ENCODE assay signal across 8 cellular contexts in genomic region chr19:23394481-23394880, GRCh38. TPM values are rescaled to one million over a fixed set of nuclear protein-coding genes. Genes with fewer than 3 reads are reported as not detected.
DNase-seq lines count a peak whose midpoint lies in the region; ATAC-seq, FAIRE-seq and TF ChIP-seq lines count a peak whose summit lies in the region.
"Not testable (repeated sequence)": the region's sequence is repeated elsewhere in the genome, so short reads cannot be mapped to it uniquely, and the experiment has no call there.

No MANE protein-coding gene starts in this region.

- not testable (repeated sequence) for TF ChIP-seq RAD21 in K562 (CRISPR knock-in tag; conservative IDR thresholded peaks at IDR 0.05 in 1 of 2, IDR thresholded peaks at IDR 0.05 in 1 of 2)

- H2AFZ ChIP-seq in PC-9 = peak overlapping the region; percentile 92
- not testable (repeated sequence) for H2AFZ ChIP-seq in K562 (ENCODE audit: low read depth, low read length)

- H3K27me3 ChIP-seq in GM06990 (replicated peaks; ENCODE audit: control insufficient read depth, insufficient read depth, low read length); PC-9 (ENCODE audit: insufficient read depth, low read depth); K562 (ENCODE audit: control insufficient read depth in 2 of 2, insufficient read depth in 2 of 2, low read length in 2 of 2); lung (ENCODE audit: control insufficient read depth, insufficient read depth); upper lobe of right lung: not testable (repeated sequence)

- peaks cover 14% of the 10 kb centered on the region for H3K4me1 Mint-ChIP-seq in activated CD4-positive, alpha-beta memory T cell treated with anti-CD3 and anti-CD28 coated beads, Interleukin-2, amount 10 ng/mL, durations not matched to agents 7 days and 5 days

- peak overlapping the region; percentile 96 for H3K4me3 Mint-ChIP-seq in activated CD4-positive, alpha-beta memory T cell treated with anti-CD3 and anti-CD28 coated beads, Interleukin-2, amount 10 ng/mL, durations not matched to agents 7 days and 5 days

- H3K9me2 ChIP-seq in PC-9 (ENCODE audit: insufficient read depth) = not testable (repeated sequence)

- peak overlapping the region in 1 of 2 experiments; percentile 68; a peak in 1 of 4 replicates for H3K9ac ChIP-seq in K562 (ENCODE audit: insufficient read depth in 1 of 2, low read depth in 2 of 2, low read length in 2 of 2)

- H3K9me3 Mint-ChIP-seq in activated CD4-positive, alpha-beta memory T cell treated with anti-CD3 and anti-CD28 coated beads, Interleukin-2, amount 10 ng/mL, durations not matched to agents 7 days and 5 days = peaks cover 25% of the 10 kb centered on the region

- 2% methylated on average over 12 of the region's 12 CpGs for WGBS in K562 (ENCODE audit: insufficient coverage, low coverage, missing lambda C conversion rate)
- WGBS in lung, 2 donors = 6 to 10% methylated on average over 12 of the region's 12 CpGs

- H3K4me1 ChIP-seq in PC-9 (replicated peaks; ENCODE audit: insufficient read depth) (peaks cover 10% of the 10 kb centered on the region), lung (ENCODE audit: control insufficient read depth in 2 of 2, insufficient read depth in 2 of 2, low read length in 2 of 2) (peaks cover 0 to 20% of the 10 kb centered on the region in 2 donors), upper lobe of right lung (peaks cover 17% of the 10 kb centered on the region)
- H3K4me1 ChIP-seq in K562 (replicated peaks in 1 of 2; ENCODE audit: control insufficient read depth in 2 of 2, insufficient read depth in 2 of 2, low read length in 2 of 2) = not testable (repeated sequence)

- not testable (repeated sequence) for TF ChIP-seq POLR2A in K562 (conservative IDR thresholded peaks at IDR 0.05)

- peak overlapping the region; percentile 83 for H3K27ac ChIP-seq in PC-9
- H3K27ac ChIP-seq in K562 (ENCODE audit: extremely low read depth, low read depth, low read length) = peak overlapping the region; percentile 77; the same call in 1 of the 3 replicates
- peak overlapping the region in 1 of 2 donors; percentile 95 for H3K27ac ChIP-seq in lung (ENCODE audit: low read depth in 1 of 2, low read length in 1 of 2)
- peak overlapping the region; percentile 98 for H3K27ac ChIP-seq in upper lobe of right lung

- intact Hi-C loops in PC-9 (cut with micrococcal nuclease; ENCODE audit: unreplicated experiment) = loop anchor here (10.0 kb wide), 1 partner anchor 120 kb away; no protein-coding TSS in a partner anchor
- intact Hi-C loops in K562 (cut with micrococcal nuclease); upper lobe of right lung (cut with DNase I): not testable (repeated sequence)

- H3F3A ChIP-seq in PC-9 (ENCODE audit: insufficient read depth, low read depth) = peaks cover 16% of the 10 kb centered on the region

- peak overlapping the region; percentile 98 for H3K27ac Mint-ChIP-seq in activated CD4-positive, alpha-beta memory T cell treated with anti-CD3 and anti-CD28 coated beads, Interleukin-2, amount 10 ng/mL, durations not matched to agents 7 days and 5 days

- not testable (repeated sequence) for H3K27me3 Mint-ChIP-seq in activated CD4-positive, alpha-beta memory T cell treated with anti-CD3 and anti-CD28 coated beads, Interleukin-2, amount 10 ng/mL, durations not matched to agents 7 days and 5 days

- peaks cover 47% of the 10 kb centered on the region for H3K9me3 ChIP-seq in PC-9 (ENCODE audit: insufficient read depth, low read depth)
- H3K9me3 ChIP-seq in K562 (replicated peaks; ENCODE audit: control insufficient read depth, insufficient read depth, low read depth, low read length); lung (ENCODE audit: control insufficient read depth in 2 of 2, insufficient read depth in 1 of 2, low read length in 1 of 2); upper lobe of right lung: not testable (repeated sequence)

- DNase-seq in GM06990 (ENCODE audit: extremely low read depth, insufficient read length); skeletal muscle cell (ENCODE audit: low read depth): not testable (repeated sequence)
- DNase-seq in PC-9 (peak in 1 of 2 experiments; percentile 20), K562 (ENCODE audit: extremely low read depth in 1 of 4, low spot score in 3 of 4) (peak in 1 of 4 experiments; percentile 13), fibroblast of the aortic adventitia (ENCODE audit: low read depth) (peak; percentile 34), lung (ENCODE audit: low spot score) (peak; percentile 39), upper lobe of right lung (peak; percentile 68)
- peak; percentile 70 for DNase-seq in activated CD4-positive, alpha-beta memory T cell treated with anti-CD3 and anti-CD28 coated beads, Interleukin-2, amount 10 ng/mL, durations not matched to agents 7 days and 5 days

- not testable (repeated sequence) for BruUV-seq in PC-9 (replicated peaks; lab: Mats Ljungman, UMichigan); K562 (replicated peaks; lab: Mats Ljungman, UMichigan)

- not testable (repeated sequence) for TF ChIP-seq CTCF in GM06990 (IDR thresholded peaks at IDR 0.05; ENCODE audit: insufficient read depth, low read length, poor library complexity, severe bottlenecking); PC-9 (conservative IDR thresholded peaks at IDR 0.05); K562 (IDR thresholded peaks at IDR 0.05 in 2 of 3, conservative IDR thresholded peaks at IDR 0.05 in 1 of 3; ENCODE audit: insufficient read depth in 2 of 3, low read depth in 1 of 3, low read length in 3 of 3); fibroblast of the aortic adventitia (IDR thresholded peaks at IDR 0.05; ENCODE audit: insufficient read depth, low read length); lung (IDR thresholded peaks at IDR 0.05; ENCODE audit: control extremely low read depth, extremely low read depth); upper lobe of right lung (IDR thresholded peaks at IDR 0.05)

- H3K9me1 ChIP-seq in K562 (ENCODE audit: control insufficient read depth, insufficient read depth, low read length) = not testable (repeated sequence)

- in situ Hi-C loops in K562 (cut with MboI) = not testable (repeated sequence)

- H3K4me3 ChIP-seq in GM06990 (replicated peaks; ENCODE audit: low read depth, low read length) = peak overlapping the region; percentile 83
- peak overlapping the region; percentile 88 for H3K4me3 ChIP-seq in PC-9
- H3K4me3 ChIP-seq in K562 = peak overlapping the region; percentile 50
- H3K4me3 ChIP-seq in fibroblast of the aortic adventitia (ENCODE audit: low read depth, low read length) = peak overlapping the region; percentile 96
- H3K4me3 ChIP-seq in lung = peak overlapping the region; percentile 96
- peak overlapping the region; percentile 86 for H3K4me3 ChIP-seq in skeletal muscle cell (ENCODE audit: low read depth, low read length)
- H3K4me3 ChIP-seq in upper lobe of right lung = peak overlapping the region; percentile 89

- not testable (repeated sequence) for H4K20me1 ChIP-seq in PC-9 (ENCODE audit: insufficient read depth); K562 (replicated peaks; ENCODE audit: control insufficient read depth, insufficient read depth, low read length)

- peaks cover 54% of the 10 kb centered on the region for H3K36me3 Mint-ChIP-seq in activated CD4-positive, alpha-beta memory T cell treated with anti-CD3 and anti-CD28 coated beads, Interleukin-2, amount 10 ng/mL, durations not matched to agents 7 days and 5 days (ENCODE audit: low read depth)

- H3K36me3 ChIP-seq in GM06990 (ENCODE audit: control insufficient read depth, insufficient read depth, low read length); K562 (ENCODE audit: control insufficient read depth, insufficient read depth, low read length); lung (ENCODE audit: control insufficient read depth in 2 of 2, insufficient read depth in 2 of 2, low read length in 2 of 2); upper lobe of right lung: not testable (repeated sequence)
- peaks cover 43% of the 10 kb centered on the region for H3K36me3 ChIP-seq in PC-9 (ENCODE audit: low read depth)

- CTCF ChIA-PET in PC-9 (lab: Charles Lee); K562 (lab: Yijun Ruan, JAX; ENCODE audit: low intra/inter-chr PET ratio): not testable (repeated sequence)
- CTCF ChIA-PET in activated CD4-positive, alpha-beta memory T cell treated with anti-CD3 and anti-CD28 coated beads, Interleukin-2, amount 10 ng/mL, durations not matched to agents 7 days and 5 days (lab: Charles Lee) = interaction anchor here (0.6 to 1.1 kb wide), 2 partner anchors 293 to 364 kb away, joined by 3 read pairs; partner anchors contain the start of genes ZNF675 and ZNF681

- ATAC-seq in K562 = peak; percentile 63
- not testable (repeated sequence) for ATAC-seq in lung (ENCODE audit: insufficient read depth, low FRiP score)
- peak; percentile 34 for ATAC-seq in upper lobe of right lung

- H3K4me2 ChIP-seq in PC-9 (peak overlapping the region; percentile 78), K562 (ENCODE audit: insufficient read depth, low read length) (0 out of 2 replicates have a peak overlapping the region, but pooled peaks have one; percentile 68)

- not testable (repeated sequence) for TF ChIP-seq EP300 in K562 (IDR thresholded peaks at IDR 0.05; ENCODE audit: low read length)

- not testable (repeated sequence) for FAIRE-seq in K562 (lab: Jason Lieb, UNC)

- POLR2A ChIA-PET in PC-9 (lab: Charles Lee; ENCODE audit: unreplicated experiment); K562 (lab: Yijun Ruan, JAX): not testable (repeated sequence)
- POLR2A ChIA-PET in activated CD4-positive, alpha-beta memory T cell treated with anti-CD3 and anti-CD28 coated beads, Interleukin-2, amount 10 ng/mL, durations not matched to agents 7 days and 5 days (lab: Charles Lee) = interaction anchor here (0.7 to 3.8 kb wide), 15 partner anchors 9 to 692 kb away, joined by 3 to 43 read pairs (median 11); partner anchors contain the start of genes ZNF254, ZNF675, ZNF681 and ZNF724

- H3K79me2 ChIP-seq in PC-9 (ENCODE audit: low read depth) = peaks cover 58% of the 10 kb centered on the region
- H3K79me2 ChIP-seq in K562 (ENCODE audit: control insufficient read depth, insufficient read depth, low read length) = not testable (repeated sequence)

RNA-seq across cellular contexts. Expression of gene ZNF91, which starts 0.8 kb away (rescaled TPM):
- total RNA-seq in PC-9 (2021) (37.4 and 44.9 TPM in 2 replicates), K562 (2014; rRNA removed) (2.6 TPM in 2 replicates), K562 (2014; rRNA removed; fragmentation: Illumina TruSeq; extraction: Trizol) (5.8 TPM in 2 replicates), K562 (2015; rRNA removed; fragmentation: Illumina TruSeq; extraction: Trizol) (5.7 and 6.7 TPM in 2 replicates), K562 (2021) (4.3 TPM in 2 replicates), fibroblast of the aortic adventitia (ENCODE audit: low replicate concordance) (16.3 and 18.7 TPM in 2 replicates), lung (100 to 1,000 TPM in 1 of 2 donors, 10 to 100 TPM in 1; 38.6 to 172 TPM), upper lobe of right lung (49.7 TPM)
- total RNA-seq in activated CD4-positive, alpha-beta memory T cell treated with anti-CD3 and anti-CD28 coated beads, Interleukin-2, amount 10 ng/mL, durations not matched to agents 7 days and 5 days = 10 to 100 TPM; 43.5 to 46.2 TPM
- 8.4 and 14.8 TPM in 2 replicates for total RNA-seq in K562 (2011; cell fraction: chromatin; rRNA removed; ENCODE audit: low replicate concordance)
- total RNA-seq in K562 (2011; cell fraction: nucleolus; rRNA removed) = 6.4 and 6.5 TPM in 2 replicates
- total RNA-seq in K562 (2011; cell fraction: nucleoplasm; rRNA removed) = 9.8 and 12.1 TPM in 2 replicates
- polyA plus RNA-seq in K562 (2011; rRNA removed) (3.2 and 5.9 TPM in 2 replicates), K562 (2014; fragmentation: Illumina TruSeq; extraction: Trizol) (2.7 and 3.2 TPM in 2 replicates), K562 (2014; fragmentation: Nextera tagmentation; extraction: Ambion mirVana) (1 to 10 TPM; 1.0 to 1.1 TPM), K562 (2014; rRNA removed) (2.2 and 4.4 TPM in 2 replicates), lung (10 to 100 TPM in 1 of 2 donors, 1 to 10 TPM in 1; 5.0 to 11.0 TPM)
- 1.6 and 4.6 TPM in 2 replicates for polyA plus RNA-seq in K562 (2011; cell fraction: cytosol; rRNA removed)
- polyA plus RNA-seq in K562 (2011; cell fraction: nucleus; rRNA removed) = 4.1 and 10.4 TPM in 2 replicates
- 1.4 and 3.5 TPM in 2 replicates for polyA plus RNA-seq in K562 (2012)
- 5.5 and 11.9 TPM in 2 replicates for polyA minus RNA-seq in K562 (2011; rRNA and poly(A)+ RNA removed)
- 1.0 and 5.0 TPM in 2 replicates for polyA minus RNA-seq in K562 (2011; cell fraction: cytosol; rRNA and poly(A)+ RNA removed)
- 4.1 and 5.7 TPM in 2 replicates for polyA minus RNA-seq in K562 (2011; cell fraction: nucleus; rRNA and poly(A)+ RNA removed)
